ENCODE assay signal across 15 cellular contexts in the genomic region with DNA sequence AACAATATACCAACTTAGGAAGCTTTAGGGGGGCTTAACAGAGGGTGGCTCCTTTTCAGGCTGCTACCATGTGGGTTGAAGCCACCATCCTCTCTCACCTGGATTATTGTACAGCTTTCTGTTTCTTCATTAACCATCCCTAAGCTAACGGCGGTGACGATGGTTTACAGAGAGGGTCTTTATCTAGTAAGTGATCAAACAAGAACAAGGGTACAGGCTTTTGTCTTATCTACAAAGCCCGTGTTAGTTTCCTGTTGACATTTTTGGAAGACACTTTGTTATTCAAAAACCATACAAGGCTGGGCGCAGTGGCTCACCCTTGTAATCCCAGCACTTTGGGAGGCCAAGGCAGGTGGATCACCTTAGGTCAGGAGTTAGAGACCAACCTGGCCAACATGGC. TPM values are rescaled to one million over a fixed set of nuclear protein-coding genes. Genes with fewer than 3 reads are reported as not detected.
DNase-seq lines count a peak whose midpoint lies in the region; ATAC-seq, FAIRE-seq and TF ChIP-seq lines count a peak whose summit lies in the region.
"Had no signal": no experiment of that assay in that cellular context is flagged by ENCODE, and none has a peak within 500 bp of the region (broad histone marks: within the 10 kb centered on the region; RNA-seq: fewer than 3 reads in every experiment).

No MANE protein-coding gene starts in this region.

- H3K4me3 ChIP-seq in A673 (ENCODE audit: low read depth, low read length, poor library complexity, severe bottlenecking) (no peak overlapping the region), kidney (ENCODE audit: low read length in 2 of 2) (no peak overlapping the region), hepatocyte (no peak overlapping the region)
- H3K4me3 ChIP-seq: lower lobe of right lung had no signal

- 59% methylated on average over 5 of the region's 5 CpGs for WGBS in hepatocyte (ENCODE audit: low lambda C conversion rate, missing lambda C conversion rate)

- DNase-seq in A673 (ENCODE audit: low spot score) (no peak), T-cell (peak in 28 of 34 experiments; percentile 6 to 62 (median 28)), kidney (no peak), NCI-H2081 (lab: John Stamatoyannopoulos, UW) (no peak), GM13976 (ENCODE audit: low spot score) (no peak), hepatocyte (ENCODE audit: low spot score) (no peak)
- peak in 1 of 10 experiments; percentile 17 for DNase-seq in CD4-positive, alpha-beta T cell
- DNase-seq: activated CD4-positive, alpha-beta memory T cell treated with anti-CD3 and anti-CD28 coated beads for 36 hours; BE2C; dermis blood vessel endothelial cell; lower lobe of right lung; naive B cell; NCI-H69; SK-N-SH; substantia nigra had no signal

- intact Hi-C loops in A673 (cut with micrococcal nuclease; ENCODE audit: unreplicated experiment), result no loop called here
- intact Hi-C loops in CD4-positive, alpha-beta T cell (cut with DNase I, micrococcal nuclease), result loop anchor here in 1 of 2 experiments (5.0 kb wide), 1 partner anchor 247 kb away; no protein-coding TSS in a partner anchor
- intact Hi-C loops in kidney (cut with DNase I), result no loop called here

- no TSS peak for BruUV-seq in A673 (replicated peaks; lab: Mats Ljungman, UMichigan)

- H3K9me3 Mint-ChIP-seq in CD4-positive, alpha-beta T cell, result no peaks in the 10 kb centered on the region
- H3K9me3 Mint-ChIP-seq in T-cell, result no peaks in the 10 kb centered on the region
- H3K9me3 Mint-ChIP-seq: activated CD4-positive, alpha-beta memory T cell treated with anti-CD3 and anti-CD28 coated beads for 36 hours; naive B cell had no signal

- H4K20me1 ChIP-seq in hepatocyte (ENCODE audit: insufficient read depth, poor library complexity, severe bottlenecking), result no peaks in the 10 kb centered on the region

- no peaks in the 10 kb centered on the region for H3K27me3 Mint-ChIP-seq in CD4-positive, alpha-beta T cell
- no peaks in the 10 kb centered on the region for H3K27me3 Mint-ChIP-seq in T-cell
- H3K27me3 Mint-ChIP-seq: activated CD4-positive, alpha-beta memory T cell treated with anti-CD3 and anti-CD28 coated beads for 36 hours; naive B cell had no signal

- CTCF ChIA-PET in A673 (lab: Charles Lee), result no interaction called here
- CTCF ChIA-PET in CD4-positive, alpha-beta T cell (lab: Charles Lee), result interaction anchor here (0.9 kb wide), 1 partner anchor 14 kb away, joined by 3 read pairs; no protein-coding TSS in a partner anchor
- CTCF ChIA-PET in T-cell (lab: Charles Lee), result no interaction called here

- no peak for FAIRE-seq in kidney (lab: Jason Lieb, UNC)

- H3K79me2 ChIP-seq in hepatocyte, result peaks cover 18% of the 10 kb centered on the region

- no peaks in the 10 kb centered on the region for H3K27me3 ChIP-seq in A673 (replicated peaks; ENCODE audit: insufficient read depth, low read depth, low read length, poor library complexity)
- H3K27me3 ChIP-seq in CD4-positive, alpha-beta T cell (ENCODE audit: control insufficient read depth, insufficient read depth, low read length), result no peaks in the 10 kb centered on the region
- H3K27me3 ChIP-seq in hepatocyte, result no peaks in the 10 kb centered on the region
- H3K27me3 ChIP-seq: BE2C had no signal

- H3K9me2 ChIP-seq in hepatocyte (replicated peaks; ENCODE audit: insufficient read depth), result no peaks in the 10 kb centered on the region
- H3K9me2 ChIP-seq: SK-N-SH had no signal

- H3K36me3 ChIP-seq in A673 (ENCODE audit: insufficient read depth, low read length, poor library complexity, severe bottlenecking) (peaks cover 36% of the 10 kb centered on the region), kidney (ENCODE audit: control insufficient read depth in 1 of 2, insufficient read depth in 2 of 2, low read length in 2 of 2) (peaks cover 7 to 8% of the 10 kb centered on the region in 2 donors), hepatocyte (replicated peaks; ENCODE audit: insufficient read depth, low read depth) (no peaks in the 10 kb centered on the region)

- POLR2A ChIA-PET in A673 (lab: Charles Lee; ENCODE audit: low non-redundant PET) (no interaction called here), T-cell (lab: Charles Lee) (no interaction called here)
- POLR2A ChIA-PET in CD4-positive, alpha-beta T cell (lab: Charles Lee), result interaction anchor here (1.3 to 1.4 kb wide), 2 partner anchors 20 to 158 kb away, joined by 3 to 6 read pairs; a partner anchor contains a TSS

- no peak overlapping the region for H3K4me2 ChIP-seq in hepatocyte
- H3K4me2 ChIP-seq: SK-N-SH had no signal

- H3K36me3 Mint-ChIP-seq in CD4-positive, alpha-beta T cell (ENCODE audit: low read depth), result peaks cover 51% of the 10 kb centered on the region
- peaks cover 36% of the 10 kb centered on the region for H3K36me3 Mint-ChIP-seq in T-cell

- TF ChIP-seq CTCF in A673 (conservative IDR thresholded peaks at IDR 0.05; ENCODE audit: low read depth, low read length) (no peak), kidney (IDR thresholded peaks at IDR 0.05; ENCODE audit: borderline replicate concordance, extremely low read depth, insufficient read depth) (no peak), GM13976 (IDR thresholded peaks at IDR 0.05; ENCODE audit: borderline replicate concordance, control extremely low read depth, extremely low read depth, insufficient read depth, missing control alignments) (no peak), hepatocyte (IDR thresholded peaks at IDR 0.05; ENCODE audit: poor library complexity) (no peak)
- TF ChIP-seq CTCF in CD4-positive, alpha-beta T cell (IDR thresholded peaks at IDR 0.05), result no peak

- ATAC-seq in CD4-positive, alpha-beta T cell (ENCODE audit: poor library complexity), result peak; percentile 60
- ATAC-seq in T-cell (replicated peaks in 1 of 4), result peak; percentile 62 to 82 (median 69)
- ATAC-seq: lower lobe of right lung had no signal

- peak overlapping the region; percentile 69 for H3K27ac ChIP-seq in A673 (ENCODE audit: low read depth, low read length, poor library complexity, severe bottlenecking)
- H3K27ac ChIP-seq in CD4-positive, alpha-beta T cell (ENCODE audit: low read depth, low read length), result peak overlapping the region; percentile 46
- H3K27ac ChIP-seq in kidney (ENCODE audit: low read depth in 2 of 2, low read length in 2 of 2), result peak overlapping the region; percentile 0 to 54
- H3K27ac ChIP-seq in hepatocyte, result no peak overlapping the region
- H3K27ac ChIP-seq: lower lobe of right lung had no signal

- H3K27ac Mint-ChIP-seq in CD4-positive, alpha-beta T cell, result peak overlapping the region; percentile 63
- peak overlapping the region; percentile 53 to 73 for H3K27ac Mint-ChIP-seq in T-cell
- H3K27ac Mint-ChIP-seq: activated CD4-positive, alpha-beta memory T cell treated with anti-CD3 and anti-CD28 coated beads for 36 hours had no signal

- H3K4me1 ChIP-seq in A673 (ENCODE audit: insufficient read depth, low read length, poor library complexity, severe bottlenecking) (peaks cover 40% of the 10 kb centered on the region), kidney (ENCODE audit: control insufficient read depth in 1 of 2, insufficient read depth in 1 of 2, low read depth in 1 of 2, low read length in 2 of 2) (peaks cover 0 to 20% of the 10 kb centered on the region in 2 donors), hepatocyte (ENCODE audit: insufficient read depth) (peaks cover 3% of the 10 kb centered on the region)
- H3K4me1 ChIP-seq: BE2C had no signal

- H2AFZ ChIP-seq in hepatocyte, result no peak overlapping the region

- H3K9me3 ChIP-seq in A673 (ENCODE audit: low read depth, low read length, poor library complexity, severe bottlenecking), result no peaks in the 10 kb centered on the region
- H3K9me3 ChIP-seq in CD4-positive, alpha-beta T cell (ENCODE audit: control insufficient read depth, low read length), result no peaks in the 10 kb centered on the region
- no peaks in the 10 kb centered on the region for H3K9me3 ChIP-seq in kidney (ENCODE audit: control insufficient read depth in 1 of 2, low read length in 2 of 2)
- no peaks in the 10 kb centered on the region for H3K9me3 ChIP-seq in hepatocyte (ENCODE audit: low read depth)
- H3K9me3 ChIP-seq: BE2C, lower lobe of right lung, SK-N-SH had no signal

- in situ Hi-C loops in GM13976 (cut with MboI; ENCODE audit: low sequenced_read_pairs, unreplicated experiment), result no loop called here

- H3K4me1 Mint-ChIP-seq in CD4-positive, alpha-beta T cell (ENCODE audit: low read depth), result peaks cover 41% of the 10 kb centered on the region
- peaks cover 35 to 41% (median 39%) of the 10 kb centered on the region in 3 donors for H3K4me1 Mint-ChIP-seq in T-cell

- H3K9ac ChIP-seq in kidney (ENCODE audit: low read length in 2 of 2), result no peak overlapping the region
- H3K9ac ChIP-seq: SK-N-SH had no signal

- peak overlapping the region; percentile 39 for H3K4me3 Mint-ChIP-seq in CD4-positive, alpha-beta T cell
- peak overlapping the region; percentile 34 to 70 (median 51) for H3K4me3 Mint-ChIP-seq in T-cell
- H3K4me3 Mint-ChIP-seq: activated CD4-positive, alpha-beta memory T cell treated with anti-CD3 and anti-CD28 coated beads for 36 hours had no signal

RNA-seq across cellular contexts. Expression of a gene that starts 20.4 kb away (rescaled TPM):
- total RNA-seq in A673 (2021) (14.1 and 15.0 TPM in 2 replicates), T-cell (1 to 10 TPM; 2.8 to 6.2 (median 4.4) TPM), kidney (3.8 TPM), hepatocyte (21.7 and 22.1 TPM in 2 replicates)
- total RNA-seq in CD4-positive, alpha-beta T cell, result 1 to 10 TPM; 5.9 to 6.6 TPM
- polyA plus RNA-seq in kidney (ENCODE audit: insufficient read depth, low read depth, low replicate concordance) (11.3 TPM), hepatocyte (10.8 and 14.4 TPM in 2 replicates)

RNA-seq across cellular contexts. Expression of a gene that starts 29.0 kb away (rescaled TPM):
- total RNA-seq in A673 (2021), result 46.5 and 49.0 TPM in 2 replicates
- total RNA-seq in CD4-positive, alpha-beta T cell, result 1 to 10 TPM; 9.1 to 9.2 TPM
- total RNA-seq in T-cell, result 10 to 100 TPM; 11.4 to 14.6 (median 12.5) TPM
- total RNA-seq in kidney, result 13.2 TPM
- 9.1 TPM for polyA plus RNA-seq in kidney (ENCODE audit: insufficient read depth, low read depth, low replicate concordance)
- 3.6 and 3.7 TPM in 2 replicates for total RNA-seq in hepatocyte
- polyA plus RNA-seq in hepatocyte, result 8.7 and 11.2 TPM in 2 replicates

Comparison
In these comparisons a context has a peak if more than half of its experiments do, and no peak if none do; other contexts are left out.
1. DNase-seq: peak in T-cell (28 of 34); none in A673 (single experiment), kidney (single experiment), NCI-H2081 (0 of 2), GM13976 (single experiment) and hepatocyte (single experiment).